Comparison of ENCODE assay signal across 9 cellular contexts in genomic region chr11:73950869-73951710, GRCh38. TPM values are rescaled to one million over a fixed set of nuclear protein-coding genes. Genes with fewer than 3 reads are reported as not detected.
A peak's percentile ranks its signal among the peaks of the same experiment; 100 is the strongest.
DNase-seq lines count a peak whose midpoint lies in the region; ATAC-seq, FAIRE-seq and TF ChIP-seq lines count a peak whose summit lies in the region.
"Had no signal": no experiment of that assay in that cellular context is flagged by ENCODE, and none has a peak within 500 bp of the region (broad histone marks: within the 10 kb centered on the region; RNA-seq: fewer than 3 reads in every experiment).

Gene DNAJB13 (plus strand): TSS chr11:73951026. CDS start chr11:73951070, 44 bp downstream.

- no peak for FAIRE-seq in A549 (lab: Jason Lieb, UNC)

- H3K9me3 ChIP-seq in A549 = no peaks in the 10 kb centered on the region
- H3K9me3 ChIP-seq: ovary had no signal

- peak; percentile 97 to 98 for ATAC-seq in A549
- ATAC-seq in HG02642 (IDR thresholded peaks at IDR 0.05; ENCODE audit: poor library complexity, unreplicated experiment) = peak; percentile 75

- no peak within 1 kb of the TSS for H3K27ac Mint-ChIP-seq in activated naive CD4-positive, alpha-beta T cell treated with anti-CD3 and anti-CD28 coated beads for 36 hours

- in situ Hi-C loops in astrocyte of the spinal cord (cut with HindIII; ENCODE audit: low sequenced_read_pairs) = no loop called here

- H3K9me3 Mint-ChIP-seq in activated naive CD4-positive, alpha-beta T cell treated with anti-CD3 and anti-CD28 coated beads for 36 hours = no peaks in the 10 kb centered on the region

- no peaks in the 10 kb centered on the region for H3K27me3 Mint-ChIP-seq in activated naive CD4-positive, alpha-beta T cell treated with anti-CD3 and anti-CD28 coated beads for 36 hours (ENCODE audit: low read depth)

- H3K4me2 ChIP-seq in A549 = no peak within 1 kb of the TSS

- no peak for TF ChIP-seq CTCF in A549 (IDR thresholded peaks at IDR 0.05)
- TF ChIP-seq CTCF in GM12865 (IDR thresholded peaks at IDR 0.05; ENCODE audit: insufficient read depth, low read depth, low read length, missing control alignments) = no peak
- TF ChIP-seq CTCF in astrocyte of the spinal cord (IDR thresholded peaks at IDR 0.05; ENCODE audit: low read depth, low read length) = no peak

- no peak for TF ChIP-seq EP300 in A549 (IDR thresholded peaks at IDR 0.05)

- H3K4me3 Mint-ChIP-seq in activated naive CD4-positive, alpha-beta T cell treated with anti-CD3 and anti-CD28 coated beads for 36 hours = no peak within 1 kb of the TSS

- intact Hi-C loops in activated naive CD4-positive, alpha-beta T cell treated with anti-CD3 and anti-CD28 coated beads for 36 hours (cut with micrococcal nuclease) = no loop called here

- H3K4me1 Mint-ChIP-seq in activated naive CD4-positive, alpha-beta T cell treated with anti-CD3 and anti-CD28 coated beads for 36 hours (ENCODE audit: low read depth) = no peaks in the 10 kb centered on the region

- peak; percentile 67 to 88 for DNase-seq in A549 (ENCODE audit: low read depth in 1 of 2, low spot score in 1 of 2)
- DNase-seq in GM12865 (ENCODE audit: low read depth) = peak; percentile 72
- peak; percentile 37 for DNase-seq in NCI-H2029 treated with DMSO at 0.1 percent for 48 hours (lab: John Stamatoyannopoulos, UW)
- DNase-seq in astrocyte of the spinal cord (ENCODE audit: low read depth, low spot score) = peak; percentile 36
- peak; percentile 29 to 48 for DNase-seq in lung microvascular endothelial cell (ENCODE audit: low read depth in 2 of 2)
- DNase-seq in stimulated activated CD4-positive, alpha-beta T cell treated with anti-CD3 and anti-CD28 coated beads, Interleukin-2, amount 100 ng/mL, for 24 hours = no peak
- DNase-seq in activated naive CD4-positive, alpha-beta T cell treated with anti-CD3 and anti-CD28 coated beads for 36 hours = no peak

- H3K27ac ChIP-seq in A549 = peak within 1 kb of the TSS in 1 of 2 experiments; percentile 63; a peak in 3 of 6 replicates
- H3K27ac ChIP-seq: ovary had no signal

- 73% methylated on average over 12 of the region's 12 CpGs for WGBS in A549 (ENCODE audit: missing lambda C conversion rate)

- H3K36me3 Mint-ChIP-seq in activated naive CD4-positive, alpha-beta T cell treated with anti-CD3 and anti-CD28 coated beads for 36 hours (ENCODE audit: low read depth) = no peaks in the 10 kb centered on the region

- peaks cover 14% of the 10 kb centered on the region for H3K4me1 ChIP-seq in A549

- no peak for TF ChIP-seq RAD21 in A549 (conservative IDR thresholded peaks at IDR 0.05 in 1 of 2, IDR thresholded peaks at IDR 0.05 in 1 of 2)

- TF ChIP-seq POLR2A in A549 (IDR thresholded peaks at IDR 0.05; ENCODE audit: low read length) = no peak

- POLR2A ChIA-PET in A549 (lab: Yijun Ruan, JAX) = no interaction called here

- H3K4me3 ChIP-seq in A549 = no peak within 1 kb of the TSS
- no peak within 1 kb of the TSS for H3K4me3 ChIP-seq in GM12865 (ENCODE audit: low read depth, low read length)
- no peak within 1 kb of the TSS for H3K4me3 ChIP-seq in astrocyte of the spinal cord (ENCODE audit: low read depth, low read length)
- H3K4me3 ChIP-seq: ovary had no signal

- CTCF ChIA-PET in A549 (lab: Yijun Ruan, JAX) = interaction anchor here (0.7 to 1.6 kb wide), 4 partner anchors 13 to 25 kb away, joined by 3 to 4 read pairs (median 3); no protein-coding TSS in a partner anchor
- CTCF ChIA-PET in activated naive CD4-positive, alpha-beta T cell treated with anti-CD3 and anti-CD28 coated beads for 36 hours (lab: Charles Lee) = interaction anchor here (0.9 kb wide), 1 partner anchor 115 kb away, joined by 3 read pairs; no protein-coding TSS in a partner anchor

TF ChIP-seq in A549, 52 proteins besides CTCF, POLR2A, EP300 and RAD21:
- TF ChIP-seq, protein P1, sequence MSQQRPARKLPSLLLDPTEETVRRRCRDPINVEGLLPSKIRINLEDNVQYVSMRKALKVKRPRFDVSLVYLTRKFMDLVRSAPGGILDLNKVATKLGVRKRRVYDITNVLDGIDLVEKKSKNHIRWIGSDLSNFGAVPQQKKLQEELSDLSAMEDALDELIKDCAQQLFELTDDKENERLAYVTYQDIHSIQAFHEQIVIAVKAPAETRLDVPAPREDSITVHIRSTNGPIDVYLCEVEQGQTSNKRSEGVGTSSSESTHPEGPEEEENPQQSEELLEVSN (IDR thresholded peaks at IDR 0.05; ENCODE audit: borderline replicate concordance, low read depth) = no peak
- TF ChIP-seq REST (IDR thresholded peaks at IDR 0.05) (no peak), ATOH8 (CRISPR knock-in tag; IDR thresholded peaks at IDR 0.05; ENCODE audit: low read depth) (no peak), SMC3 (IDR thresholded peaks at IDR 0.05) (no peak), HEYL (CRISPR knock-in tag; IDR thresholded peaks at IDR 0.05) (no peak), GATA3 (IDR thresholded peaks at IDR 0.05; ENCODE audit: borderline replicate concordance) (no peak), BCL3 (IDR thresholded peaks at IDR 0.05) (no peak), KDM5A (IDR thresholded peaks at IDR 0.05) (no peak), ZC3H11A (IDR thresholded peaks at IDR 0.05) (no peak), HMGXB4 (CRISPR knock-in tag; IDR thresholded peaks at IDR 0.05; ENCODE audit: borderline replicate concordance) (no peak), EHMT2 (IDR thresholded peaks at IDR 0.05; ENCODE audit: low read depth) (no peak), ZNF302 (CRISPR knock-in tag; IDR thresholded peaks at IDR 0.05) (no peak), POLR2AphosphoS2 (conservative IDR thresholded peaks at IDR 0.05; ENCODE audit: low read length) (no peak)

RNA-seq across cellular contexts. Expression of gene DNAJB13, which starts in this region (rescaled TPM):
- polyA plus RNA-seq in A549 (2011; rRNA removed) (0.87 and 0.90 TPM in 2 replicates), A549 (2017; fragmentation: RNase III; extraction: RNeasy Plus Mini Kit Qiagen cat#74134 plus additional on column Dnase treatment) (0.47 to 0.95 TPM (median 0.75 TPM) in 3 replicates)
- polyA plus RNA-seq in A549 (2012; cell fraction: cytosol; rRNA removed) = 0.66 and 1.2 TPM in 2 replicates
- polyA plus RNA-seq in A549 (2012; cell fraction: nucleus; rRNA removed) = 0.47 and 0.70 TPM in 2 replicates
- polyA minus RNA-seq in A549 (2011; rRNA and poly(A)+ RNA removed) = 1.4 and 1.5 TPM in 2 replicates
- total RNA-seq in lung microvascular endothelial cell = not detected in 2 replicates
- total RNA-seq in activated naive CD4-positive, alpha-beta T cell treated with anti-CD3 and anti-CD28 coated beads for 36 hours = under 1 TPM in 1 of 2 experiments, not detected in 1; 0.26 TPM

Comparison
In these comparisons a context has a peak if more than half of its experiments do, and no peak if none do; other contexts are left out.
1. Peak in DNase-seq in lung microvascular endothelial cell; RNA of the gene not detected or under 1 TPM.
2. DNase-seq: peak in A549 (2 of 2), GM12865 (single experiment), NCI-H2029 treated with DMSO at 0.1 percent for 48 hours (single experiment) and astrocyte of the spinal cord (single experiment); none in stimulated activated CD4-positive, alpha-beta T cell treated with anti-CD3 and anti-CD28 coated beads, Interleukin-2, amount 100 ng/mL, for 24 hours (0 of 2) and activated naive CD4-positive, alpha-beta T cell treated with anti-CD3 and anti-CD28 coated beads for 36 hours (single experiment).